Comparison of ENCODE assay signal across 36 cellular contexts in the genomic region with DNA sequence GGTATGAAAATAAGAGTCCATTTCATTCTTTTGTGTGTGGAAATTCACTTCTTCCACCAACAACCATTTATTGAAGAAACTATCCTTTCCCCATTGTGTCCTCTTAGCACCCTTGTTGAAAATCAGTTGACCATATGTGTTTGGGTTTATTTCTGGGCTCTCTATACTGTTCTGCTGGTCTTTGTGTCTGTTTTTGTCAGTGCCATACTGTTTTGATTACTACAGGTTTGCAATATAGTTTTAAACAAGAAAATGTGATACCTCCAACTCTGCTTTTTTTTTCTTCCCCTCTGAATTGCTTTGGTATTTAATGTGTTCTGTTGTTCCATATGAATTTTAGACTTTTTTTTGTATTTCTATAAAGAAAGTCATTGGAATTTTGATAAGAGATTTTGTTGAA. TPM values are rescaled to one million over a fixed set of nuclear protein-coding genes. Genes with fewer than 3 reads are reported as not detected.
"Had no signal": no experiment of that assay in that cellular context is flagged by ENCODE, and none has a peak within 500 bp of the region (broad histone marks: within the 10 kb centered on the region; RNA-seq: fewer than 3 reads in every experiment).

No MANE protein-coding gene starts in this region.

- H3K4me3 ChIP-seq: MG63 had no signal

- DNase-seq: Kasumi-1, MG63, MM.1S, MV-4-11, NCI-H1048, NCI-H1092, NCI-H1092 treated with DMSO at 0.1 percent for 48 hours, NCI-H1105, NCI-H1105 treated with DMSO at 0.1 percent for 48 hours, NCI-H1417, NCI-H1417 treated with DMSO at 0.1 percent for 48 hours, NCI-H1436, NCI-H1436 treated with DMSO at 0.1 percent for 48 hours, NCI-H146, NCI-H1694, NCI-H1694 treated with DMSO at 0.1 percent for 48 hours, NCI-H187, NCI-H187 treated with DMSO at 0.1 percent for 48 hours, NCI-H1930, NCI-H2029, NCI-H2029 treated with DMSO at 0.1 percent for 48 hours, NCI-H2081, NCI-H2081 treated with DMSO at 0.1 percent for 48 hours, NCI-H2107, NCI-H2171, NCI-H2171 treated with DMSO at 0.1 percent for 48 hours, NCI-H2227 treated with DMSO at 0.1 percent for 48 hours, NCI-H226, NCI-H345, NCI-H446, NCI-H446 treated with DMSO at 0.1 percent for 48 hours, NCI-H510A, NCI-H510A treated with DMSO at 0.1 percent for 48 hours, NCI-H524, NCI-H524 treated with DMSO at 0.1 percent for 48 hours had no signal

- H3K36me3 ChIP-seq: MG63 had no signal

- H3K27me3 ChIP-seq: MG63 had no signal

- H3K9me3 ChIP-seq: MG63 had no signal

RNA-seq across cellular contexts. Expression of a gene that starts 8.4 kb away (rescaled TPM):
- total RNA-seq: MCF 10A had no signal
